1 cellular context compared by ENCODE assay signal in genomic region chr1:224183591-224184312, GRCh38.
A peak's percentile ranks its signal among the peaks of the same experiment; 100 is the strongest.
TF ChIP-seq lines count a peak whose summit lies in the region.

No MANE protein-coding gene starts in this region.

TF ChIP-seq in H1, 55 proteins besides CTCF, POLR2A, EP300 and RAD21:
- TF ChIP-seq KDM4A (IDR thresholded peaks at IDR 0.05; ENCODE audit: low read depth, low read length, severe bottlenecking) (peak; percentile 72), JUND (IDR thresholded peaks at IDR 0.05; ENCODE audit: low read length) (no peak), POU5F1 (IDR thresholded peaks at IDR 0.05; ENCODE audit: low read depth, low read length) (no peak), ASH2L (IDR thresholded peaks at IDR 0.05; ENCODE audit: low read length) (peak; percentile 41), TAF7 (optimal IDR thresholded peaks at IDR 0.05; ENCODE audit: borderline replicate concordance, low read depth, low read length) (no peak), SRF (IDR thresholded peaks at IDR 0.05; ENCODE audit: low read depth, low read length) (peak; percentile 61), MAFK (IDR thresholded peaks at IDR 0.05; ENCODE audit: low read depth, low read length) (no peak), PHF8 (conservative IDR thresholded peaks at IDR 0.05; ENCODE audit: low read depth, low read length) (0 out of 2 replicates have a peak, but pooled peaks have one; percentile 24), RBBP5 (IDR thresholded peaks at IDR 0.05; ENCODE audit: borderline replicate concordance, low read depth, low read length) (peak; percentile 44; the same call in 1 of the 2 replicates), SIN3A (conservative IDR thresholded peaks at IDR 0.05 in 1 of 2, IDR thresholded peaks at IDR 0.05 in 1 of 2; ENCODE audit: low read depth in 1 of 2, low read length in 2 of 2) (0 out of 4 replicates have a peak, but pooled peaks of 1 of the 2 experiments have one; percentile 4), POLR2AphosphoS5 (IDR thresholded peaks at IDR 0.05; ENCODE audit: low read depth, low read length) (peak; percentile 11; the same call in 1 of the 2 replicates), TAF1 (IDR thresholded peaks at IDR 0.05; ENCODE audit: low read depth, low read length) (0 out of 2 replicates have a peak, but pooled peaks have one; percentile 56), SUZ12 (IDR thresholded peaks at IDR 0.05; ENCODE audit: low read length) (no peak)
TF ChIP-seq in H1: peak in this region for 8.
